In the genomic region with DNA sequence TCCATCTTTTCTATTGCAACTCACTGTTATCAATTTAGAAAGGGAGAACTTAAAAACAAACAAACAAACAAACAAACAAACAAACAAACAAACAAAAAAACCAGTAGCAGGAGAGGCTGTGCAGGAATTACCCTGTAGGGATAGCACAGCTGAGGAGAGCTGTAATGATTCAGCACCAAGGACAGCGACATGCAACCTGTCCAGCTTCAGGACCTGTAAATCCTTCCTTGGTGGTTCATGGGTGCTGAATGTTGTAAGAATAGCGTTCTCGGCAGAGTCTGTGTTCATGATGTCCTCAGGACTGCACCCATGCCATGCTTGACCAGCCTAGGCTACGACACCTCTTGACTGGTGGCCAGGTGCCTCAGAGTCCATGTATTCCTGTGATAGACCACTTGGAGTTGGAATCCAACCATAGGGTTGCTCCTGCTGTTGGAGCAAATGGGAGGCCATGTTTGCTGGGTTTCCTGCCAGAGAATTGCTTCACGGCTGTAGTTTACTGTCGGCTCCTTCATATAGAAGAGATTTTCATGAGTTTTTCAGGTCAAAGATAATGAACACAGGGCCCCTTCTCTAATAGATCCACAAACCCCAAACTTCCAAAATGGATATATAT, we compare ENCODE assay signal across 8 cellular contexts.
A peak's percentile ranks its signal among the peaks of the same experiment; 100 is the strongest.
DNase-seq lines count a peak whose midpoint lies in the region; ATAC-seq and TF ChIP-seq lines count a peak whose summit lies in the region.

No MANE protein-coding gene starts in this region.

- TF ChIP-seq POLR2A in esophagus squamous epithelium (IDR thresholded peaks at IDR 0.05) = no peak

- intact Hi-C loops in Right ventricle myocardium superior (cut with DNase I) = no loop called here
- intact Hi-C loops in left ventricle myocardium inferior (cut with micrococcal nuclease) = no loop called here
- intact Hi-C loops in esophagus squamous epithelium (cut with DNase I) = no loop called here

- 41 to 54% methylated on average over 3 to 4 of the region's 6 CpGs for WGBS in esophagus squamous epithelium, 2 donors

- H3K27ac ChIP-seq in left ventricle myocardium inferior (replicated peaks) (no peak overlapping the region), SK-N-MC (no peak overlapping the region), esophagus squamous epithelium (no peak overlapping the region)

- H3K9me3 ChIP-seq in left ventricle myocardium inferior (replicated peaks) (no peaks in the 10 kb centered on the region), SK-N-MC (ENCODE audit: low read depth, low read length) (no peaks in the 10 kb centered on the region), esophagus squamous epithelium (no peaks in the 10 kb centered on the region)

- no peak overlapping the region for H3K4me3 ChIP-seq in left ventricle myocardium inferior
- no peak overlapping the region for H3K4me3 ChIP-seq in SK-N-MC
- no peak overlapping the region for H3K4me3 ChIP-seq in fibroblast of mammary gland (ENCODE audit: control insufficient read depth, low read depth, low read length)
- no peak overlapping the region for H3K4me3 ChIP-seq in skeletal muscle cell (ENCODE audit: low read depth, low read length)
- no peak overlapping the region for H3K4me3 ChIP-seq in esophagus squamous epithelium

- H3K4me1 ChIP-seq in left ventricle myocardium inferior (no peaks in the 10 kb centered on the region), esophagus squamous epithelium (no peaks in the 10 kb centered on the region)

- ATAC-seq in Right ventricle myocardium superior (ENCODE audit: poor library complexity) (peak; percentile 73), GM19035 (IDR thresholded peaks at IDR 0.05; ENCODE audit: unreplicated experiment) (no peak)

- H3K27me3 ChIP-seq in left ventricle myocardium inferior (ENCODE audit: low read depth) (no peaks in the 10 kb centered on the region), esophagus squamous epithelium (no peaks in the 10 kb centered on the region)

- no peak for TF ChIP-seq CTCF in left ventricle myocardium inferior (IDR thresholded peaks at IDR 0.05; ENCODE audit: borderline replicate concordance)
- TF ChIP-seq CTCF in fibroblast of mammary gland (conservative IDR thresholded peaks at IDR 0.05; ENCODE audit: control insufficient read depth, insufficient read depth, low read depth, low read length) = no peak
- TF ChIP-seq CTCF in esophagus squamous epithelium (IDR thresholded peaks at IDR 0.05) = no peak

- H3K36me3 ChIP-seq in left ventricle myocardium inferior (no peaks in the 10 kb centered on the region), SK-N-MC (ENCODE audit: insufficient read depth, low read length) (no peaks in the 10 kb centered on the region), esophagus squamous epithelium (no peaks in the 10 kb centered on the region)

- H3K9ac ChIP-seq in SK-N-MC (ENCODE audit: insufficient read length) = no peak overlapping the region

- no peak for DNase-seq in Right ventricle myocardium superior
- DNase-seq in left ventricle myocardium inferior = no peak
- peak; percentile 6 for DNase-seq in SK-N-MC (ENCODE audit: low read depth, low spot score)
- peak; percentile 38 for DNase-seq in fibroblast of mammary gland (ENCODE audit: low read depth)
- DNase-seq in skeletal muscle cell (ENCODE audit: low read depth) = peak; percentile 17
- no peak for DNase-seq in NCI-H2171 (lab: John Stamatoyannopoulos, UW)
- no peak for DNase-seq in esophagus squamous epithelium (lab: John Stamatoyannopoulos, UW)

Comparison
In these comparisons a context has a peak if more than half of its experiments do, and no peak if none do; other contexts are left out.
1. DNase-seq: peak in SK-N-MC (single experiment), fibroblast of mammary gland (single experiment) and skeletal muscle cell (single experiment); none in Right ventricle myocardium superior (single experiment), left ventricle myocardium inferior (single experiment), NCI-H2171 (single experiment) and esophagus squamous epithelium (single experiment).